In the genomic region with DNA sequence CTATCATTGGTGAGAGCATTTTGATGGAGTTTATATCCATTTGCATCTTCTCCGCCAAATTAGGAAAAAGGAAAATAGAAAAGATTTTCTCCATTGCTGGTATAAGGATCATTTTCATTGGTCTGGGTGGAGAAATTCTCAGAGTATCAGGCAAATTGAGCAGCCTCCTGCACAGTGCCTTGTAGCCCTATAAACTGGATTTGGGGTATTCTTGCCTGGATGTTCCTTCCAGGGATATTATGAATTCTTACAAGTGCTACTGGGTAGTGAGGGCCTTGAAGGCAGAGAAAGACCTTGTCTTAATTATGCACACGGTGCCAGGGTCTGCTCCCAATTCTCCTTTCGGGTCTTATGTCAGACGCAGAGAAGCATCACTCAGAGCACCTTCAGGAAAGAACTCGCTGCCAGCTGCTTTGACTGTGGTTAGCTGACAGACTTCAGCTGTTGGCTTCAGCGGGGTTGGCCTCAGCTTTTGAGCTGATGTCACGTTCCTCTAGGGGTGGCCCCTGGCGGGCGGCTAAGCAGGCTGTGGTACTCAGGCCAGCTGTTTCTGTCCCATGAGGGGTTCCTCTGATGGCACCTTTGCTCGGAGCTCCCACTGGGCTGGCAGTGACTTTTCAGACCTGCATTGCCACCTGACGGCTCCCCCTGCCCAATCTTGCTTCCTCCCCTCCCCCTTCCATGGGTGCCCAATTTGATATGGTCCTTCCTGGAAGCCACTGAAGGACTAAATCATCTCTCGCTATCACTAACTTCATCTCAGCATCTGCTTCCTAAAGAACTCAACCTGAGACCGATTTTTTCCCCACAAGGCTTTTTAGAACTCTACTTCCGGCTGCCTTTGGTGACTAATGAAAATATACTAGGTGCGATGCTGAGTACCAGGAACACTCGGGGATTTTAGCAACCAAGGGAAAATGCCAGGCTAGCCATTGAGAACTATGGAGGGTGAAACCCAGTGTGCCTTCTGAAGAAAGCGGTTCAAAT, we compare ENCODE assay signal across 8 cellular contexts.
DNase-seq lines count a peak whose midpoint lies in the region; ATAC-seq and TF ChIP-seq lines count a peak whose summit lies in the region.

No MANE protein-coding gene starts in this region.

- H3K4me3 ChIP-seq in heart left ventricle, result no peak overlapping the region
- no peak overlapping the region for H3K4me3 ChIP-seq in aorta (ENCODE audit: low read length in 2 of 2)
- H3K4me3 ChIP-seq in esophagus squamous epithelium, result no peak overlapping the region

- peak; percentile 97 for ATAC-seq in GM19035 (IDR thresholded peaks at IDR 0.05; ENCODE audit: unreplicated experiment)
- ATAC-seq in HG02981 (IDR thresholded peaks at IDR 0.05; ENCODE audit: unreplicated experiment), result peak; percentile 90
- ATAC-seq in heart left ventricle, result peak in 1 of 4 donors; percentile 57
- ATAC-seq in aorta (ENCODE audit: low FRiP score), result no peak
- ATAC-seq in HG03025 (IDR thresholded peaks at IDR 0.05; ENCODE audit: low FRiP score, unreplicated experiment), result no peak

- H3K9me3 ChIP-seq in heart left ventricle (no peaks in the 10 kb centered on the region), aorta (ENCODE audit: control insufficient read depth, low read length) (no peaks in the 10 kb centered on the region), esophagus squamous epithelium (no peaks in the 10 kb centered on the region)

- TF ChIP-seq CTCF in heart left ventricle (IDR thresholded peaks at IDR 0.05) (no peak), esophagus squamous epithelium (IDR thresholded peaks at IDR 0.05) (no peak)

- peak; percentile 22 for DNase-seq in UCSD-AML1 (lab: John Stamatoyannopoulos, UW; ENCODE audit: unreplicated experiment)
- DNase-seq in heart left ventricle, result peak in 4 of 5 donors; percentile 8 to 33 (median 27)
- DNase-seq in aorta, result peak; percentile 59 to 80
- no peak for DNase-seq in A172 (ENCODE audit: low spot score)
- no peak for DNase-seq in esophagus squamous epithelium (lab: John Stamatoyannopoulos, UW)

- 74 to 81% (median 78%) methylated on average over 17 of the region's 17 CpGs for WGBS in heart left ventricle, 4 donors
- 28 to 50% methylated on average over 17 of the region's 17 CpGs for WGBS in aorta, 2 donors
- WGBS in esophagus squamous epithelium, 2 donors, result 65 to 72% methylated on average over 6 to 9 of the region's 17 CpGs

- H3K27ac ChIP-seq in heart left ventricle, result peak overlapping the region in 1 of 12 donors; percentile 34
- H3K27ac ChIP-seq in aorta (ENCODE audit: low read depth in 1 of 2, low read length in 2 of 2), result no peak overlapping the region
- no peak overlapping the region for H3K27ac ChIP-seq in esophagus squamous epithelium

- H3K27me3 ChIP-seq in heart left ventricle (peaks cover 0 to 14% (median 0%) of the 10 kb centered on the region in 9 donors), aorta (ENCODE audit: control insufficient read depth in 1 of 2, insufficient read depth in 2 of 2, low read length in 1 of 2) (no peaks in the 10 kb centered on the region), esophagus squamous epithelium (peaks cover 0 to 4% (median 0%) of the 10 kb centered on the region in 4 donors)

- H3K4me1 ChIP-seq in heart left ventricle (no peaks in the 10 kb centered on the region), aorta (ENCODE audit: control insufficient read depth in 1 of 2, insufficient read depth in 2 of 2, low read length in 2 of 2) (no peaks in the 10 kb centered on the region), esophagus squamous epithelium (peaks cover 0 to 9% (median 0%) of the 10 kb centered on the region in 3 donors)

- H3K36me3 ChIP-seq in heart left ventricle, result no peaks in the 10 kb centered on the region
- H3K36me3 ChIP-seq in aorta (ENCODE audit: control insufficient read depth in 1 of 2, insufficient read depth in 2 of 2, low read length in 1 of 2), result no peaks in the 10 kb centered on the region
- H3K36me3 ChIP-seq in esophagus squamous epithelium, result no peaks in the 10 kb centered on the region

- TF ChIP-seq POLR2A in heart left ventricle (IDR thresholded peaks at IDR 0.05), result no peak
- TF ChIP-seq POLR2A in esophagus squamous epithelium (IDR thresholded peaks at IDR 0.05), result no peak

- intact Hi-C loops in heart left ventricle (cut with DNase I) (no loop called here), aorta (cut with DNase I) (no loop called here), esophagus squamous epithelium (cut with DNase I) (no loop called here)

Comparison
In these comparisons a context has a peak if more than half of its experiments do, and no peak if none do; other contexts are left out.
1. ATAC-seq: peak in GM19035 (single experiment) and HG02981 (single experiment); none in aorta (single experiment) and HG03025 (single experiment).
2. DNase-seq: peak in UCSD-AML1 (single experiment), heart left ventricle (4 of 5) and aorta (2 of 2); none in A172 (single experiment) and esophagus squamous epithelium (single experiment).